In genomic region chr15:83292317-83292716, GRCh38 we compare ENCODE assay signal across 25 cellular contexts. TPM values are rescaled to one million over a fixed set of nuclear protein-coding genes. Genes with fewer than 3 reads are reported as not detected.
DNase-seq lines count a peak whose midpoint lies in the region; TF ChIP-seq lines count a peak whose summit lies in the region.
"Had no signal": no experiment of that assay in that cellular context is flagged by ENCODE, and none has a peak within 500 bp of the region (broad histone marks: within the 10 kb centered on the region; RNA-seq: fewer than 3 reads in every experiment).

No MANE protein-coding gene starts in this region.

- peaks cover 55% of the 10 kb centered on the region for H3F3A ChIP-seq in GM23248 (ENCODE audit: insufficient read depth)

- no peak overlapping the region for H3K4me3 Mint-ChIP-seq in endothelial cell (ENCODE audit: unreplicated experiment)
- no peak overlapping the region for H3K4me3 Mint-ChIP-seq in glutamatergic neuron (ENCODE audit: unreplicated experiment)
- H3K4me3 Mint-ChIP-seq: activated CD8-positive, alpha-beta memory T cell treated with anti-CD3 and anti-CD28 coated beads, Interleukin-2, amount 10 ng/mL, durations not matched to agents 7 days and 5 days; activated naive CD8-positive, alpha-beta T cell treated with anti-CD3 and anti-CD28 coated beads, Interleukin-2, amount 10 ng/mL, durations not matched to agents 7 days and 5 days; activated T-helper 17 cell treated with anti-CD3 and anti-CD28 coated beads, Interleukin-2, amount 50 U/mL, for 72 hours; dendritic cell treated with granulocyte-macrophage colony-stimulating factor and Interleukin-4, amounts not matched to agents 40 ng/mL and 50 ng/mL, for 4 days; H9; nephron had no signal

- no peaks in the 10 kb centered on the region for H3K9me3 ChIP-seq in GM23248 (ENCODE audit: low read depth)
- H3K9me3 ChIP-seq: tibial nerve had no signal

- peaks cover 17% of the 10 kb centered on the region for H3K4me1 Mint-ChIP-seq in endothelial cell (ENCODE audit: unreplicated experiment)
- H3K4me1 Mint-ChIP-seq in glutamatergic neuron (ENCODE audit: low read depth, unreplicated experiment), result peaks cover 2% of the 10 kb centered on the region
- H3K4me1 Mint-ChIP-seq: activated CD8-positive, alpha-beta memory T cell treated with anti-CD3 and anti-CD28 coated beads, Interleukin-2, amount 10 ng/mL, durations not matched to agents 7 days and 5 days; activated naive CD8-positive, alpha-beta T cell treated with anti-CD3 and anti-CD28 coated beads, Interleukin-2, amount 10 ng/mL, durations not matched to agents 7 days and 5 days; activated T-helper 17 cell treated with anti-CD3 and anti-CD28 coated beads, Interleukin-2, amount 50 U/mL, for 72 hours had no signal

- peak overlapping the region; percentile 65 for H3K27ac ChIP-seq in GM23248
- H3K27ac ChIP-seq: tibial nerve had no signal

- H3K9ac ChIP-seq in GM23248, result peak overlapping the region; percentile 21; the same call in 1 of the 2 replicates

- in situ Hi-C loops in GM23248 (cut with MboI), result no loop called here

- peaks cover 5% of the 10 kb centered on the region for H3K36me3 Mint-ChIP-seq in endothelial cell (ENCODE audit: low read depth, unreplicated experiment)
- no peaks in the 10 kb centered on the region for H3K36me3 Mint-ChIP-seq in glutamatergic neuron (ENCODE audit: unreplicated experiment)
- H3K36me3 Mint-ChIP-seq: activated CD8-positive, alpha-beta memory T cell treated with anti-CD3 and anti-CD28 coated beads, Interleukin-2, amount 10 ng/mL, durations not matched to agents 7 days and 5 days; activated naive CD8-positive, alpha-beta T cell treated with anti-CD3 and anti-CD28 coated beads, Interleukin-2, amount 10 ng/mL, durations not matched to agents 7 days and 5 days had no signal

- H3K4me2 ChIP-seq in GM23248 (ENCODE audit: unreplicated experiment), result peak overlapping the region; percentile 66

- no peaks in the 10 kb centered on the region for H3K79me2 ChIP-seq in GM23248 (ENCODE audit: insufficient read depth)

- no peaks in the 10 kb centered on the region for H3K9me3 Mint-ChIP-seq in endothelial cell (ENCODE audit: unreplicated experiment)
- no peaks in the 10 kb centered on the region for H3K9me3 Mint-ChIP-seq in glutamatergic neuron (ENCODE audit: unreplicated experiment)
- H3K9me3 Mint-ChIP-seq: activated naive CD8-positive, alpha-beta T cell treated with anti-CD3 and anti-CD28 coated beads, Interleukin-2, amount 10 ng/mL, durations not matched to agents 7 days and 5 days; dendritic cell treated with granulocyte-macrophage colony-stimulating factor and Interleukin-4, amounts not matched to agents 40 ng/mL and 50 ng/mL, for 4 days; H9 had no signal

- no peaks in the 10 kb centered on the region for H3K9me2 ChIP-seq in GM23248 (ENCODE audit: insufficient read depth)

- peaks cover 53% of the 10 kb centered on the region for H3K4me1 ChIP-seq in GM23248 (ENCODE audit: insufficient read depth)
- H3K4me1 ChIP-seq: tibial nerve had no signal

- DNase-seq in GM23248, result peak; percentile 90
- peak; percentile 83 for DNase-seq in amniotic epithelial cell (ENCODE audit: low read depth)
- DNase-seq in fibroblast of the aortic adventitia (ENCODE audit: low read depth), result peak; percentile 36
- peak; percentile 47 for DNase-seq in skeletal muscle cell (ENCODE audit: low read depth)
- DNase-seq in endothelial cell (ENCODE audit: low spot score), result no peak
- DNase-seq in DMS53 (lab: John Stamatoyannopoulos, UW), result no peak
- DNase-seq in amniotic stem cell (lab: John Stamatoyannopoulos, UW), result no peak
- DNase-seq in glutamatergic neuron, result no peak
- DNase-seq: activated CD4-positive, alpha-beta T cell treated with anti-CD3 and anti-CD28 coated beads for 4 hours; activated CD8-positive, alpha-beta memory T cell treated with anti-CD3 and anti-CD28 coated beads, Interleukin-2, amount 10 ng/mL, durations not matched to agents 7 days and 5 days; activated naive CD8-positive, alpha-beta T cell treated with anti-CD3 and anti-CD28 coated beads, Interleukin-2, amount 10 ng/mL, durations not matched to agents 7 days and 5 days; DND-41; H9; Kasumi-1; midbrain; NCI-H1417; NCI-H2171; SHP77 treated with DMSO at 0.1 percent for 48 hours; stimulated activated CD4-positive, alpha-beta T cell treated with anti-CD3 and anti-CD28 coated beads, Interleukin-4, amount 100 ng/mL, for 1 hour; stimulated activated naive CD8-positive, alpha-beta T cell treated with anti-CD3 and anti-CD28 coated beads, Interleukin-15, Interleukin-2, amounts not matched to agents 100 U/mL and 50 U/mL, for 24 hours had no signal

- H3K27me3 ChIP-seq in GM23248 (replicated peaks; ENCODE audit: insufficient read depth), result no peaks in the 10 kb centered on the region

- no peaks in the 10 kb centered on the region for H4K20me1 ChIP-seq in GM23248 (ENCODE audit: insufficient read depth)

- H3K36me3 ChIP-seq in GM23248 (ENCODE audit: low read depth), result no peaks in the 10 kb centered on the region
- H3K36me3 ChIP-seq: tibial nerve had no signal

- WGBS in GM23248 (ENCODE audit: low coverage in 1 of 2, low lambda C conversion rate in 2 of 2, missing lambda C conversion rate in 2 of 2), 2 experiments, result 3 to 7% methylated on average over 5 of the region's 5 CpGs

- no peak overlapping the region for H3K27ac Mint-ChIP-seq in endothelial cell (ENCODE audit: unreplicated experiment)
- no peak overlapping the region for H3K27ac Mint-ChIP-seq in glutamatergic neuron (ENCODE audit: unreplicated experiment)
- H3K27ac Mint-ChIP-seq: activated CD8-positive, alpha-beta memory T cell treated with anti-CD3 and anti-CD28 coated beads, Interleukin-2, amount 10 ng/mL, durations not matched to agents 7 days and 5 days; activated naive CD8-positive, alpha-beta T cell treated with anti-CD3 and anti-CD28 coated beads, Interleukin-2, amount 10 ng/mL, durations not matched to agents 7 days and 5 days; activated T-helper 17 cell treated with anti-CD3 and anti-CD28 coated beads, Interleukin-2, amount 50 U/mL, for 72 hours; dendritic cell treated with granulocyte-macrophage colony-stimulating factor and Interleukin-4, amounts not matched to agents 40 ng/mL and 50 ng/mL, for 4 days; H9; nephron had no signal

- peak overlapping the region; percentile 23; the same call in 1 of the 2 replicates for H2AFZ ChIP-seq in GM23248

- H3K27me3 Mint-ChIP-seq in endothelial cell (ENCODE audit: unreplicated experiment) (peaks cover 3% of the 10 kb centered on the region), glutamatergic neuron (ENCODE audit: unreplicated experiment) (no peaks in the 10 kb centered on the region)

- H3K4me3 ChIP-seq in GM23248 (peak overlapping the region; percentile 43), fibroblast of the aortic adventitia (ENCODE audit: low read depth, low read length) (no peak overlapping the region), skeletal muscle cell (ENCODE audit: low read depth, low read length) (no peak overlapping the region)
- H3K4me3 ChIP-seq: skin epidermis, tibial nerve had no signal

- no peak for TF ChIP-seq CTCF in fibroblast of the aortic adventitia (IDR thresholded peaks at IDR 0.05; ENCODE audit: insufficient read depth, low read length)
- no peak for TF ChIP-seq CTCF in endothelial cell (IDR thresholded peaks at IDR 0.05; ENCODE audit: unreplicated experiment)
- no peak for TF ChIP-seq CTCF in glutamatergic neuron (IDR thresholded peaks at IDR 0.05; ENCODE audit: partially characterized antibody, unreplicated experiment)

RNA-seq across cellular contexts. Expression of gene BNC1, which starts 7.9 kb away (rescaled TPM):
- 7.5 and 8.7 TPM in 2 replicates for total RNA-seq in GM23248 (2014; rRNA removed; shearing (Covaris generic))
- 4.1 and 4.3 TPM in 2 replicates for polyA plus RNA-seq in GM23248 (2016; fragmentation: Nextera tagmentation; extraction: Ambion mirVana)
- total RNA-seq in fibroblast of the aortic adventitia (ENCODE audit: low replicate concordance) (0.27 and 3.8 TPM in 2 replicates), endothelial cell (ENCODE audit: unreplicated experiment) (14.4 TPM), glutamatergic neuron (ENCODE audit: unreplicated experiment) (1.1 TPM)
- total RNA-seq: activated CD8-positive, alpha-beta memory T cell treated with anti-CD3 and anti-CD28 coated beads, Interleukin-2, amount 10 ng/mL, durations not matched to agents 7 days and 5 days; activated naive CD8-positive, alpha-beta T cell treated with anti-CD3 and anti-CD28 coated beads, Interleukin-2, amount 10 ng/mL, durations not matched to agents 7 days and 5 days; activated T-helper 17 cell treated with anti-CD3 and anti-CD28 coated beads, Interleukin-2, amount 50 U/mL, for 72 hours; H9 had no signal

Comparison
In these comparisons a context has a peak if more than half of its experiments do, and no peak if none do; other contexts are left out.
1. DNase-seq: peak in GM23248 (single experiment), amniotic epithelial cell (single experiment), fibroblast of the aortic adventitia (single experiment) and skeletal muscle cell (single experiment); none in endothelial cell (single experiment), DMS53 (single experiment), amniotic stem cell (single experiment) and glutamatergic neuron (single experiment).